Comparison of ENCODE assay signal across 8 cellular contexts in genomic region chr19:53431399-53432087, GRCh38. TPM values are rescaled to one million over a fixed set of nuclear protein-coding genes. Genes with fewer than 3 reads are reported as not detected.
DNase-seq lines count a peak whose midpoint lies in the region; ATAC-seq and TF ChIP-seq lines count a peak whose summit lies in the region.

ZNF761 (plus strand) TSS chr19:53431984; CDS start chr19:53447269, 15,285 bp downstream.

- peaks cover 17% of the 10 kb centered on the region for H3K79me2 ChIP-seq in SK-N-SH (ENCODE audit: insufficient read depth)

- H2AFZ ChIP-seq in SK-N-SH (ENCODE audit: low read depth): peak within 1 kb of the TSS; percentile 95

- peak; percentile 98 to 99 for ATAC-seq in activated naive CD4-positive, alpha-beta T cell treated with anti-CD3 and anti-CD28 coated beads, Interleukin-2, amount 50 U/mL, for 72 hours
- ATAC-seq in thoracic aorta (ENCODE audit: insufficient number of reproducible peaks, low FRiP score, low read depth): peak; percentile 99

- peak; percentile 89 for TF ChIP-seq POLR2A in NB4 (IDR thresholded peaks at IDR 0.05; ENCODE audit: extremely low read depth, insufficient read length)

- peak; percentile 91 for DNase-seq in GM10266 (ENCODE audit: extremely low spot score)
- peak; percentile 87 for DNase-seq in HFFc6
- DNase-seq in NB4 (ENCODE audit: low read depth): peak; percentile 91
- DNase-seq in SK-N-SH: peak; percentile 94
- peak; percentile 97 to 98 for DNase-seq in activated naive CD4-positive, alpha-beta T cell treated with anti-CD3 and anti-CD28 coated beads, Interleukin-2, amount 50 U/mL, for 72 hours (ENCODE audit: low spot score in 2 of 2)
- DNase-seq in glutamatergic neuron: peak; percentile 99
- DNase-seq in osteocyte (ENCODE audit: extremely low spot score, unreplicated experiment): peak; percentile 98
- peak; percentile 72 for DNase-seq in thoracic aorta (ENCODE audit: low spot score)

- CTCF ChIA-PET in SK-N-SH (lab: Yijun Ruan, JAX): interaction anchor here (0.7 to 1.3 kb wide), 4 partner anchors 80 to 1609 kb away, joined by 3 to 6 read pairs (median 3); no protein-coding TSS in a partner anchor

- H3K9me3 ChIP-seq in SK-N-SH (no peaks in the 10 kb centered on the region), thoracic aorta (no peaks in the 10 kb centered on the region)

- H3F3A ChIP-seq in SK-N-SH (replicated peaks; ENCODE audit: insufficient read depth): no peaks in the 10 kb centered on the region

- no peaks in the 10 kb centered on the region for H4K20me1 ChIP-seq in SK-N-SH (ENCODE audit: insufficient read depth)

- H3K27ac Mint-ChIP-seq in HFFc6: peak within 1 kb of the TSS; percentile 88
- H3K27ac Mint-ChIP-seq in activated naive CD4-positive, alpha-beta T cell treated with anti-CD3 and anti-CD28 coated beads, Interleukin-2, amount 50 U/mL, for 72 hours: peak within 1 kb of the TSS; percentile 89 to 98
- H3K27ac Mint-ChIP-seq in glutamatergic neuron (ENCODE audit: unreplicated experiment): peak within 1 kb of the TSS; percentile 81
- H3K27ac Mint-ChIP-seq in osteocyte (ENCODE audit: unreplicated experiment): peak within 1 kb of the TSS; percentile 88

- H3K9me2 ChIP-seq in SK-N-SH: no peaks in the 10 kb centered on the region

- H3K36me3 ChIP-seq in SK-N-SH (replicated peaks in 1 of 2; ENCODE audit: control insufficient read depth in 1 of 2, insufficient read depth in 2 of 2, low read length in 1 of 2): peaks cover 12 to 37% of the 10 kb centered on the region in 2 experiments
- H3K36me3 ChIP-seq in thoracic aorta: peaks cover 6% of the 10 kb centered on the region

- H3K36me3 Mint-ChIP-seq in HFFc6 (ENCODE audit: low read depth) (peaks cover 33% of the 10 kb centered on the region), glutamatergic neuron (ENCODE audit: unreplicated experiment) (no peaks in the 10 kb centered on the region), osteocyte (ENCODE audit: unreplicated experiment) (peaks cover 27% of the 10 kb centered on the region)
- peaks cover 42 to 43% of the 10 kb centered on the region in 2 donors for H3K36me3 Mint-ChIP-seq in activated naive CD4-positive, alpha-beta T cell treated with anti-CD3 and anti-CD28 coated beads, Interleukin-2, amount 50 U/mL, for 72 hours

- H3K4me1 Mint-ChIP-seq in HFFc6 (ENCODE audit: low read depth): peaks cover 24% of the 10 kb centered on the region
- peaks cover 2% of the 10 kb centered on the region for H3K4me1 Mint-ChIP-seq in glutamatergic neuron (ENCODE audit: low read depth, unreplicated experiment)
- peaks cover 15% of the 10 kb centered on the region for H3K4me1 Mint-ChIP-seq in osteocyte (ENCODE audit: unreplicated experiment)

- peaks cover 0 to 3% of the 10 kb centered on the region in 2 experiments; a peak in 1 of 4 replicates for H3K4me1 ChIP-seq in SK-N-SH (ENCODE audit: control insufficient read depth in 1 of 2, insufficient read depth in 2 of 2, low read depth in 1 of 2, low read length in 1 of 2)
- H3K4me1 ChIP-seq in thoracic aorta (ENCODE audit: control insufficient read depth in 1 of 2, low read depth in 2 of 2): peaks cover 0 to 2% of the 10 kb centered on the region in 2 donors

- H3K27me3 ChIP-seq in SK-N-SH (ENCODE audit: insufficient read depth) (no peaks in the 10 kb centered on the region), thoracic aorta (replicated peaks; ENCODE audit: insufficient read depth) (no peaks in the 10 kb centered on the region)

- peaks cover 5% of the 10 kb centered on the region; the same call in 1 of the 2 replicates for H3K27me3 Mint-ChIP-seq in HFFc6 (ENCODE audit: insufficient read depth)
- peaks cover 6% of the 10 kb centered on the region for H3K27me3 Mint-ChIP-seq in glutamatergic neuron (ENCODE audit: unreplicated experiment)
- H3K27me3 Mint-ChIP-seq in osteocyte (ENCODE audit: unreplicated experiment): no peaks in the 10 kb centered on the region

- POLR2A ChIA-PET in SK-N-SH (lab: Yijun Ruan, JAX): no interaction called here

- WGBS in SK-N-SH (ENCODE audit: low lambda C conversion rate): 18% methylated on average over 26 of the region's 46 CpGs

- H3K4me3 ChIP-seq in NB4 (ENCODE audit: low read depth, low read length) (peak within 1 kb of the TSS; percentile 92), SK-N-SH (ENCODE audit: low read depth in 2 of 2, low read length in 1 of 2) (peak within 1 kb of the TSS; percentile 82 to 94), thoracic aorta (peak within 1 kb of the TSS; percentile 82)

- TF ChIP-seq RAD21 in SK-N-SH (IDR thresholded peaks at IDR 0.05; ENCODE audit: low read length): no peak

- peaks cover 5% of the 10 kb centered on the region; the same call in 1 of the 2 replicates for H3K9me3 Mint-ChIP-seq in HFFc6
- peaks cover 5 to 8% of the 10 kb centered on the region in 2 donors for H3K9me3 Mint-ChIP-seq in activated naive CD4-positive, alpha-beta T cell treated with anti-CD3 and anti-CD28 coated beads, Interleukin-2, amount 50 U/mL, for 72 hours
- peaks cover 2% of the 10 kb centered on the region for H3K9me3 Mint-ChIP-seq in glutamatergic neuron (ENCODE audit: unreplicated experiment)
- H3K9me3 Mint-ChIP-seq in osteocyte (ENCODE audit: unreplicated experiment): peaks cover 4% of the 10 kb centered on the region

- H3K4me3 Mint-ChIP-seq in HFFc6: peak within 1 kb of the TSS; percentile 91
- H3K4me3 Mint-ChIP-seq in glutamatergic neuron (ENCODE audit: unreplicated experiment): peak within 1 kb of the TSS; percentile 88
- peak within 1 kb of the TSS; percentile 91 for H3K4me3 Mint-ChIP-seq in osteocyte (ENCODE audit: unreplicated experiment)

- H3K9ac ChIP-seq in SK-N-SH: peak within 1 kb of the TSS; percentile 85

- H3K27ac ChIP-seq in SK-N-SH (ENCODE audit: low read depth in 2 of 2, low read length in 1 of 2) (peak within 1 kb of the TSS; percentile 17 to 42; a peak in 2 of 4 replicates), thoracic aorta (peak within 1 kb of the TSS; percentile 12 to 56)

- peak within 1 kb of the TSS; percentile 91 for H3K4me2 ChIP-seq in SK-N-SH

- TF ChIP-seq CTCF in GM10266 (IDR thresholded peaks at IDR 0.05; ENCODE audit: control insufficient read depth, insufficient read depth, low read depth, missing control alignments): peak; percentile 28
- peak; percentile 71 for TF ChIP-seq CTCF in HFFc6 (IDR thresholded peaks at IDR 0.05)
- peak; percentile 6 for TF ChIP-seq CTCF in NB4 (IDR thresholded peaks at IDR 0.05; ENCODE audit: low read depth, low read length)
- TF ChIP-seq CTCF in SK-N-SH (IDR thresholded peaks at IDR 0.05): peak; percentile 38; the same call in 1 of the 2 replicates
- TF ChIP-seq CTCF in glutamatergic neuron (IDR thresholded peaks at IDR 0.05; ENCODE audit: partially characterized antibody, unreplicated experiment): peak; percentile 64
- TF ChIP-seq CTCF in osteocyte (IDR thresholded peaks at IDR 0.05): peak; percentile 62
- peak; percentile 44 for TF ChIP-seq CTCF in thoracic aorta (IDR thresholded peaks at IDR 0.05)

- TF ChIP-seq EP300 in SK-N-SH (IDR thresholded peaks at IDR 0.05; ENCODE audit: borderline replicate concordance in 1 of 2, low read depth in 1 of 2, low read length in 1 of 2): no peak

TF ChIP-seq in SK-N-SH, 30 proteins besides CTCF, POLR2A, EP300 and RAD21 (continues in another document):
- TF ChIP-seq MXI1 (IDR thresholded peaks at IDR 0.05; ENCODE audit: low read depth, low read length) (peak; percentile 92), RXRA (IDR thresholded peaks at IDR 0.05; ENCODE audit: borderline replicate concordance, low read depth) (no peak), NFIC (IDR thresholded peaks at IDR 0.05; ENCODE audit: borderline replicate concordance) (no peak), USF2 (IDR thresholded peaks at IDR 0.05; ENCODE audit: borderline replicate concordance, low read depth, low read length) (no peak), MEF2A (IDR thresholded peaks at IDR 0.05; ENCODE audit: borderline replicate concordance, low read depth) (no peak), NRF1 (IDR thresholded peaks at IDR 0.05; ENCODE audit: low read depth, low read length) (peak; percentile 74), RCOR1 (IDR thresholded peaks at IDR 0.05; ENCODE audit: low read length) (no peak), TAF1 (IDR thresholded peaks at IDR 0.05; ENCODE audit: borderline replicate concordance, low read depth, low read length) (peak; percentile 56)
- TF ChIP-seq, protein P1, sequence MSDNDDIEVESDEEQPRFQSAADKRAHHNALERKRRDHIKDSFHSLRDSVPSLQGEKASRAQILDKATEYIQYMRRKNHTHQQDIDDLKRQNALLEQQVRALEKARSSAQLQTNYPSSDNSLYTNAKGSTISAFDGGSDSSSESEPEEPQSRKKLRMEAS (IDR thresholded peaks at IDR 0.05; ENCODE audit: low read depth): no peak; the same call in 1 of the 2 replicates

RNA-seq across cellular contexts. Expression of gene ZNF761, which starts in this region (rescaled TPM):
- 10 to 100 TPM in 3 of 6 experiments, 1 to 10 TPM in 3; 9.5 to 11.1 (median 10.0) TPM for total RNA-seq in HFFc6 (2021; fragmentation: NEBNext Ultra II Directional; extraction: Animal tissue kit (Norgen Biotek cat#: 25700))
- 5.9 and 8.5 TPM in 2 replicates for polyA plus RNA-seq in SK-N-SH (2012; rRNA removed)
- polyA plus RNA-seq in SK-N-SH (2012; cell fraction: cytosol; rRNA removed): 7.1 and 7.6 TPM in 2 replicates
- polyA plus RNA-seq in SK-N-SH (2012; cell fraction: nucleus; rRNA removed): 6.6 and 13.1 TPM in 2 replicates
- total RNA-seq in activated naive CD4-positive, alpha-beta T cell treated with anti-CD3 and anti-CD28 coated beads, Interleukin-2, amount 50 U/mL, for 72 hours: 10 to 100 TPM in 1 of 2 donors, 1 to 10 TPM in 1; 9.5 to 14.3 TPM
- total RNA-seq in glutamatergic neuron (ENCODE audit: unreplicated experiment) (9.8 TPM), osteocyte (8.3 and 9.2 TPM in 2 replicates), thoracic aorta (10 to 100 TPM; 14.0 to 16.8 TPM)

Comparison
In these comparisons a context has a peak if more than half of its experiments do, and no peak if none do; other contexts are left out.
1. Peak in every context shown above with its lines: DNase-seq, ATAC-seq, H3K4me3 ChIP-seq and H3K27ac ChIP-seq.
2. CTCF ChIP-seq: peak in every context shown above with its lines; median percentile 71 in HFFc6; 64 in glutamatergic neuron; 62 in osteocyte; 44 in thoracic aorta; 38 in SK-N-SH; 28 in GM10266; 6 in NB4.